Comparison of ENCODE assay signal across 31 cellular contexts in the genomic region with DNA sequence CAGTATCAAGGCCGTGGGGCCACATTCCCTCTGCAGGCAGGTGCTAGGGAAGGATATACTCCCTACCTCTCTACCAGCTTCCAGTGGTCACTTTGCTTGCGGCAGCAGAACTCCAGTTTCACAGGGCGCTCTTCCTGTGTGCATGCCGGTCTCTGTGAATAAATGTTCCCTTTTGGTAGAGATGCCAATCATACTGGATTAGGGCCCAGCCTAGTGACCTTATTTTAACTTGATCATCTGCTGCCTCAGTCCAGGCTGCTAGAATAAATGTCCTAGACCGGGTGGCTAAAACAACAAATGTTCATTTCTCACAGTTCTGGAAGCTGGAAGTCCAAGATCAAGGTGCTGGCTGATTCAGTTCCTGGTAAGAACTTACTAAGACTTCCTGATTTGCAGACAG.
"Had no signal": no experiment of that assay in that cellular context is flagged by ENCODE, and none has a peak within 500 bp of the region (broad histone marks: within the 10 kb centered on the region; RNA-seq: fewer than 3 reads in every experiment).

No MANE protein-coding gene starts in this region.

- ATAC-seq: activated naive CD4-positive, alpha-beta T cell treated with anti-CD3 and anti-CD28 coated beads, Interleukin-2, amount 50 U/mL, for 72 hours; activated T-cell treated with anti-CD3 and anti-CD28 coated beads, Interleukin-2, amount 50 U/mL, for 4 hours; Panc1 had no signal

- H3K4me2 ChIP-seq: SK-N-SH had no signal

- H3K27me3 ChIP-seq: adrenal gland, SJSA1 had no signal

- H3K4me1 ChIP-seq: adrenal gland had no signal

- H3K27ac ChIP-seq: adrenal gland, SJSA1, VCaP had no signal

- DNase-seq: activated B cell treated with CpG ODN at 0.5 μM for 24 hours; activated CD4-positive, alpha-beta memory T cell treated with anti-CD3 and anti-CD28 coated beads for 36 hours; activated CD4-positive, alpha-beta T cell treated with anti-CD3 and anti-CD28 coated beads for 4 hours; activated CD4-positive, alpha-beta T cell treated with anti-CD3 and anti-CD28 coated beads, Interleukin-2, amount 50 U/mL, for 1 hour; activated CD4-positive, CD25-positive, alpha-beta regulatory T cell treated with anti-CD3 and anti-CD28 coated beads, Interleukin-2, amount 50 U/mL, for 72 hours; activated CD8-positive, alpha-beta memory T cell treated with anti-CD3 and anti-CD28 coated beads, Interleukin-2, amount 50 U/mL, for 4 hours; activated gamma-delta T cell treated with Interleukin-2 at 50 U/mL for 16 hours; activated naive CD4-positive, alpha-beta T cell treated with anti-CD3 and anti-CD28 coated beads for 36 hours; activated T-cell treated with anti-CD3 and anti-CD28 coated beads for 4 hours; activated T-cell treated with anti-CD3 and anti-CD28 coated beads, Interleukin-2, amount 50 U/mL, for 4 hours; central memory CD4-positive, alpha-beta T cell; Karpas-422; KBM-7; NCI-H1105; NCI-H1417 treated with DMSO at 0.1 percent for 48 hours; NCI-H1694; NCI-H1930; NCI-H2081 treated with DMSO at 0.1 percent for 48 hours; NCI-H226; NCI-H524 treated with DMSO at 0.1 percent for 48 hours; SHP77 treated with DMSO at 0.1 percent for 48 hours; SK-N-SH; T-helper 1 cell; T-helper 2 cell; T-helper 9 cell had no signal

- H3K9ac ChIP-seq: SK-N-SH had no signal

- H3K4me3 ChIP-seq: adrenal gland, SJSA1 had no signal

- H3K9me3 ChIP-seq: adrenal gland, SJSA1, SK-N-SH had no signal

- H3K36me3 ChIP-seq: adrenal gland, SJSA1 had no signal

- FAIRE-seq: astrocyte had no signal
